10 cellular contexts compared by ENCODE assay signal in the genomic region with DNA sequence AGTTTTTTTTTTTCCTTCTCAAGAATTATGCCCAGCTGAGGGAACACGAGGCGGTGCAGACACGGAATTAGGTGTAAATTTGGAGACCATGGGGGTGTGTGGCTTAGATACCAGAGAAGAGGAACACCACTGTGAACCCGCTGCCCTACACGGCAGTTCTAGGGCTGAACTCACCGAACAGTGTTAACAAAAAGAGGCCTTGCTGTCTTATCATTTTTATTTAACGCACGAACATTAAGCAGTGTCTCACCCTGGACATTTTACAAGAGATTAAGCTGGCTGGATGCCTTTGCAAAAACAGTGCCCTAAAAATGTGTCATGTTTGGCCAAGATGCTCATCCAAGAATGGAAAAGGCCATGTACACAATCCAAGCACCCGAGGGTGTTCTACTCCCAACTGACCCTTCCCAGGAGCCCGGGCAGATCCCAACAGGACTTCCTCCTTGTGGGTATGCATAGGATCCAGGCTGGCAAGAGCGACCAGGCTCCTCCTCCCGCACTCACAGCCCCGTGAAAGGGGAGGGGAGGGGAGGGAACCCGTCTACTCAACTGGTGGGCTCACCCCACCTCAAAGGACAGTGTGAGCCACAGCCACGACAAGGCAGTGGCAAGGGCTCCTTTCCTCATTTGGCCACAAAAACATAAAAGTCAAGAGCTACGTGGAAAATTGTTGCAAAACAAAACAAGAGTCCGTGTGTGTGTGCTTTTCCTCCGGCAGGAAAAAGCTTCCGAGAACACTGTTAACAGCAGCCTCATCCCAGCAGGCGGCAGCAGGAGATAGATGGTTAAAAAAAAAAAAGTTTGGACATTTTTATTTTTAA. TPM values are rescaled to one million over a fixed set of nuclear protein-coding genes. Genes with fewer than 3 reads are reported as not detected.
DNase-seq lines count a peak whose midpoint lies in the region; ATAC-seq, FAIRE-seq and TF ChIP-seq lines count a peak whose summit lies in the region.
"Had no signal": no experiment of that assay in that cellular context is flagged by ENCODE, and none has a peak within 500 bp of the region (broad histone marks: within the 10 kb centered on the region; RNA-seq: fewer than 3 reads in every experiment).

No MANE protein-coding gene starts in this region.

- TF ChIP-seq POLR2A in A549 (IDR thresholded peaks at IDR 0.05; ENCODE audit: low read length), result no peak

- H3K4me3 ChIP-seq in A549, result no peak overlapping the region
- peak overlapping the region; percentile 17 to 50 for H3K4me3 ChIP-seq in muscle layer of colon (ENCODE audit: low read depth in 1 of 2, low read length in 2 of 2)

- peak overlapping the region; percentile 68 for H3K4me2 ChIP-seq in A549

- CTCF ChIA-PET in A549 (lab: Yijun Ruan, JAX), result interaction anchor here (1.0 to 1.6 kb wide), 2 partner anchors 24 to 97 kb away, joined by 3 to 6 read pairs; no protein-coding TSS in a partner anchor

- TF ChIP-seq CTCF in A549 (IDR thresholded peaks at IDR 0.05), result no peak

- H3K36me3 ChIP-seq in muscle layer of colon (ENCODE audit: insufficient read depth, low read length), result no peaks in the 10 kb centered on the region

- no peak for DNase-seq in A549 (ENCODE audit: low read depth in 1 of 2, low spot score in 1 of 2)
- peak; percentile 78 for DNase-seq in M059J (ENCODE audit: low read depth)
- no peak for DNase-seq in LoVo (ENCODE audit: low spot score)
- DNase-seq in activated CD4-positive, alpha-beta T cell treated with anti-CD3 and anti-CD28 coated beads, Interleukin-2, amount 50 U/mL, for 1 hour, result no peak
- DNase-seq: CD4-positive, CD25-positive, alpha-beta regulatory T cell; NCI-H526 had no signal

- 81% methylated on average over 15 of the region's 20 CpGs for WGBS in A549 (ENCODE audit: missing lambda C conversion rate)

- H3K4me1 ChIP-seq in A549 (peaks cover 34% of the 10 kb centered on the region), muscle layer of colon (ENCODE audit: insufficient read depth, low read length) (peaks cover 14% of the 10 kb centered on the region)

- peak in 1 of 2 experiments; percentile 14; a peak in 1 of 6 replicates for ATAC-seq in A549
- ATAC-seq in HG03571 (IDR thresholded peaks at IDR 0.05; ENCODE audit: unreplicated experiment), result no peak
- ATAC-seq in HG03432 (IDR thresholded peaks at IDR 0.05; ENCODE audit: unreplicated experiment), result no peak

- TF ChIP-seq EP300 in A549 (IDR thresholded peaks at IDR 0.05), result no peak

- no peak for FAIRE-seq in A549 (lab: Jason Lieb, UNC)
- peak; percentile 45 for FAIRE-seq in endometrium (lab: Jason Lieb, UNC)

- no peaks in the 10 kb centered on the region for H3K27me3 ChIP-seq in muscle layer of colon (ENCODE audit: control insufficient read depth in 1 of 2, insufficient read depth in 2 of 2, low read length in 2 of 2)

- H3K9me3 ChIP-seq in A549 (no peaks in the 10 kb centered on the region), muscle layer of colon (ENCODE audit: low read length) (no peaks in the 10 kb centered on the region)

- no peak for TF ChIP-seq RAD21 in A549 (conservative IDR thresholded peaks at IDR 0.05 in 1 of 2, IDR thresholded peaks at IDR 0.05 in 1 of 2)

- peak overlapping the region; percentile 60 to 86; a peak in 5 of 6 replicates for H3K27ac ChIP-seq in A549
- peak overlapping the region; percentile 64 for H3K27ac ChIP-seq in muscle layer of colon (ENCODE audit: low read depth, low read length)

- POLR2A ChIA-PET in A549 (lab: Yijun Ruan, JAX), result no interaction called here

- peak overlapping the region; percentile 1 for H3K9ac ChIP-seq in muscle layer of colon (ENCODE audit: low read length)

TF ChIP-seq in A549, 52 proteins besides CTCF, POLR2A, EP300 and RAD21:
- TF ChIP-seq, protein P1, sequence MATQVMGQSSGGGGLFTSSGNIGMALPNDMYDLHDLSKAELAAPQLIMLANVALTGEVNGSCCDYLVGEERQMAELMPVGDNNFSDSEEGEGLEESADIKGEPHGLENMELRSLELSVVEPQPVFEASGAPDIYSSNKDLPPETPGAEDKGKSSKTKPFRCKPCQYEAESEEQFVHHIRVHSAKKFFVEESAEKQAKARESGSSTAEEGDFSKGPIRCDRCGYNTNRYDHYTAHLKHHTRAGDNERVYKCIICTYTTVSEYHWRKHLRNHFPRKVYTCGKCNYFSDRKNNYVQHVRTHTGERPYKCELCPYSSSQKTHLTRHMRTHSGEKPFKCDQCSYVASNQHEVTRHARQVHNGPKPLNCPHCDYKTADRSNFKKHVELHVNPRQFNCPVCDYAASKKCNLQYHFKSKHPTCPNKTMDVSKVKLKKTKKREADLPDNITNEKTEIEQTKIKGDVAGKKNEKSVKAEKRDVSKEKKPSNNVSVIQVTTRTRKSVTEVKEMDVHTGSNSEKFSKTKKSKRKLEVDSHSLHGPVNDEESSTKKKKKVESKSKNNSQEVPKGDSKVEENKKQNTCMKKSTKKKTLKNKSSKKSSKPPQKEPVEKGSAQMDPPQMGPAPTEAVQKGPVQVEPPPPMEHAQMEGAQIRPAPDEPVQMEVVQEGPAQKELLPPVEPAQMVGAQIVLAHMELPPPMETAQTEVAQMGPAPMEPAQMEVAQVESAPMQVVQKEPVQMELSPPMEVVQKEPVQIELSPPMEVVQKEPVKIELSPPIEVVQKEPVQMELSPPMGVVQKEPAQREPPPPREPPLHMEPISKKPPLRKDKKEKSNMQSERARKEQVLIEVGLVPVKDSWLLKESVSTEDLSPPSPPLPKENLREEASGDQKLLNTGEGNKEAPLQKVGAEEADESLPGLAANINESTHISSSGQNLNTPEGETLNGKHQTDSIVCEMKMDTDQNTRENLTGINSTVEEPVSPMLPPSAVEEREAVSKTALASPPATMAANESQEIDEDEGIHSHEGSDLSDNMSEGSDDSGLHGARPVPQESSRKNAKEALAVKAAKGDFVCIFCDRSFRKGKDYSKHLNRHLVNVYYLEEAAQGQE (IDR thresholded peaks at IDR 0.05), result no peak
- TF ChIP-seq MYC (IDR thresholded peaks at IDR 0.05; ENCODE audit: borderline replicate concordance, low read length) (no peak), SREBF2 (IDR thresholded peaks at IDR 0.05) (no peak), CBX8 (IDR thresholded peaks at IDR 0.05) (no peak), GATA3 (IDR thresholded peaks at IDR 0.05; ENCODE audit: borderline replicate concordance) (no peak), FOSB (CRISPR knock-in tag; IDR thresholded peaks at IDR 0.05) (no peak), CHD2 (IDR thresholded peaks at IDR 0.05; ENCODE audit: low read length, partially characterized antibody) (no peak), CEBPB (IDR thresholded peaks at IDR 0.05) (no peak), ZNF302 (CRISPR knock-in tag; IDR thresholded peaks at IDR 0.05) (no peak), RARB (CRISPR knock-in tag; IDR thresholded peaks at IDR 0.05) (no peak), BHLHE40 (IDR thresholded peaks at IDR 0.05; ENCODE audit: low read depth, low read length) (no peak), ZFP36 (IDR thresholded peaks at IDR 0.05; ENCODE audit: borderline replicate concordance, partially characterized antibody) (no peak), KDM1A (IDR thresholded peaks at IDR 0.05; ENCODE audit: low read depth) (no peak), MAFK (IDR thresholded peaks at IDR 0.05; ENCODE audit: partially characterized antibody) (no peak), CHD4 (IDR thresholded peaks at IDR 0.05; ENCODE audit: borderline replicate concordance) (no peak), EHMT2 (IDR thresholded peaks at IDR 0.05; ENCODE audit: low read depth) (no peak), TP53 (CRISPR knock-in tag; IDR thresholded peaks at IDR 0.05) (no peak), NPAS2 (CRISPR knock-in tag; IDR thresholded peaks at IDR 0.05; ENCODE audit: borderline replicate concordance) (no peak), CBX2 (IDR thresholded peaks at IDR 0.05; ENCODE audit: borderline replicate concordance, low read depth) (no peak)
- TF ChIP-seq, protein P2, sequence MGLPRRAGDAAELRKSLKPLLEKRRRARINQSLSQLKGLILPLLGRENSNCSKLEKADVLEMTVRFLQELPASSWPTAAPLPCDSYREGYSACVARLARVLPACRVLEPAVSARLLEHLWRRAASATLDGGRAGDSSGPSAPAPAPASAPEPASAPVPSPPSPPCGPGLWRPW (IDR thresholded peaks at IDR 0.05), result no peak

RNA-seq across cellular contexts. Expression of a gene that starts 20.3 kb away (rescaled TPM):
- polyA plus RNA-seq in A549 (2011; rRNA removed) (13.5 and 17.4 TPM in 2 replicates), A549 (2017; fragmentation: RNase III; extraction: RNeasy Plus Mini Kit Qiagen cat#74134 plus additional on column Dnase treatment) (6.9 to 7.1 TPM (median 7.0 TPM) in 3 replicates)
- 7.4 and 8.4 TPM in 2 replicates for polyA plus RNA-seq in A549 (2012; cell fraction: cytosol; rRNA removed)
- polyA plus RNA-seq in A549 (2012; cell fraction: nucleus; rRNA removed), result 11.6 and 13.8 TPM in 2 replicates
- polyA minus RNA-seq in A549 (2011; rRNA and poly(A)+ RNA removed), result 39.0 and 49.5 TPM in 2 replicates
- total RNA-seq in M059J (2014; rRNA removed; shearing (Covaris generic)), result 13.2 and 32.1 TPM in 2 replicates

RNA-seq across cellular contexts. Expression of a gene that starts 54.3 kb away (rescaled TPM):
- polyA plus RNA-seq in A549 (2011; rRNA removed) (6.1 and 7.6 TPM in 2 replicates), A549 (2017; fragmentation: RNase III; extraction: RNeasy Plus Mini Kit Qiagen cat#74134 plus additional on column Dnase treatment) (4.3 to 4.6 TPM (median 4.5 TPM) in 3 replicates)
- 6.1 and 6.7 TPM in 2 replicates for polyA plus RNA-seq in A549 (2012; cell fraction: cytosol; rRNA removed)
- polyA plus RNA-seq in A549 (2012; cell fraction: nucleus; rRNA removed), result 19.3 and 27.6 TPM in 2 replicates
- polyA minus RNA-seq in A549 (2011; rRNA and poly(A)+ RNA removed), result 14.5 and 15.4 TPM in 2 replicates
- 4.8 and 8.0 TPM in 2 replicates for total RNA-seq in M059J (2014; rRNA removed; shearing (Covaris generic))
